In genomic region chr2:70851704-70852103, GRCh38 we compare ENCODE assay signal across 11 cellular contexts. TPM values are rescaled to one million over a fixed set of nuclear protein-coding genes. Genes with fewer than 3 reads are reported as not detected.
A peak's percentile ranks its signal among the peaks of the same experiment; 100 is the strongest.
DNase-seq lines count a peak whose midpoint lies in the region; ATAC-seq and TF ChIP-seq lines count a peak whose summit lies in the region.
"Had no signal": no experiment of that assay in that cellular context is flagged by ENCODE, and none has a peak within 500 bp of the region (broad histone marks: within the 10 kb centered on the region; RNA-seq: fewer than 3 reads in every experiment).

No MANE protein-coding gene starts in this region.

- intact Hi-C loops in left colon (cut with DNase I, micrococcal nuclease), result no loop called here

- no peak for TF ChIP-seq CTCF in fibroblast of mammary gland (conservative IDR thresholded peaks at IDR 0.05; ENCODE audit: control insufficient read depth, insufficient read depth, low read depth, low read length)

- peak; percentile 45 for DNase-seq in Daoy (ENCODE audit: low read depth)
- peak; percentile 60 for DNase-seq in NOMO-1 treated with dmso at 0.1 percent for 144 hours (lab: John Stamatoyannopoulos, UW; ENCODE audit: unreplicated experiment)
- peak; percentile 14 for DNase-seq in fibroblast of mammary gland (ENCODE audit: low read depth)
- DNase-seq in DMS 273 (lab: John Stamatoyannopoulos, UW; ENCODE audit: unreplicated experiment), result no peak
- DNase-seq in dedifferentiated amniotic fluid mesenchymal stem cell (ENCODE audit: extremely low spot score), result no peak
- DNase-seq in islet precursor cell, result no peak
- DNase-seq in left colon, result no peak

- H3K4me3 ChIP-seq in fibroblast of mammary gland (ENCODE audit: control insufficient read depth, low read depth, low read length), result no peak overlapping the region

- ATAC-seq in GM21526 (IDR thresholded peaks at IDR 0.05; ENCODE audit: low FRiP score, unreplicated experiment) (peak; percentile 81), left colon (no peak)
- ATAC-seq: SK-N-SH treated with all-trans-retinoic acid at 6 μM for 48 hours had no signal

RNA-seq across cellular contexts. Expression of gene CD207, which starts 16.1 kb away (rescaled TPM):
- not detected in 2 replicates for total RNA-seq in Daoy (2014; rRNA removed; shearing (Covaris generic))
- under 1 TPM in 1 of 2 donors, not detected in 1; 0.22 TPM for total RNA-seq in left colon
- total RNA-seq: myocyte had no signal

RNA-seq across cellular contexts. Expression of gene CLEC4F, which starts 31.3 kb away (rescaled TPM):
- not detected in 2 replicates for total RNA-seq in Daoy (2014; rRNA removed; shearing (Covaris generic))
- total RNA-seq in left colon, result under 1 TPM in 1 of 2 donors, not detected in 1; 0.11 TPM
- total RNA-seq: myocyte had no signal

RNA-seq across cellular contexts. Expression of gene VAX2, which starts 48.7 kb away (rescaled TPM):
- 2.3 and 4.8 TPM in 2 replicates for total RNA-seq in Daoy (2014; rRNA removed; shearing (Covaris generic))
- total RNA-seq in left colon, result not detected
- total RNA-seq: dermis microvascular lymphatic vessel endothelial cell had no signal

Comparison
In these comparisons a context has a peak if more than half of its experiments do, and no peak if none do; other contexts are left out.
1. DNase-seq: peak in Daoy (single experiment), NOMO-1 treated with dmso at 0.1 percent for 144 hours (single experiment) and fibroblast of mammary gland (single experiment); none in DMS 273 (single experiment), dedifferentiated amniotic fluid mesenchymal stem cell (single experiment), islet precursor cell (single experiment) and left colon (0 of 2).